In genomic region chr14:73825551-73826188, GRCh38 we compare ENCODE assay signal across 8 cellular contexts. TPM values are rescaled to one million over a fixed set of nuclear protein-coding genes. Genes with fewer than 3 reads are reported as not detected.
A peak's percentile ranks its signal among the peaks of the same experiment; 100 is the strongest.
DNase-seq lines count a peak whose midpoint lies in the region; ATAC-seq, FAIRE-seq and TF ChIP-seq lines count a peak whose summit lies in the region.

No MANE protein-coding gene starts in this region.

- H3K36me3 Mint-ChIP-seq in endothelial cell (ENCODE audit: low read depth, unreplicated experiment) = no peaks in the 10 kb centered on the region

- no peaks in the 10 kb centered on the region for H3K27me3 Mint-ChIP-seq in endothelial cell (ENCODE audit: unreplicated experiment)

- no peak for ATAC-seq in HG02973 (IDR thresholded peaks at IDR 0.05; ENCODE audit: unreplicated experiment)

- peak; percentile 86 for TF ChIP-seq CTCF in GM10248 (IDR thresholded peaks at IDR 0.05; ENCODE audit: control extremely low read depth, extremely low read depth, low read depth, missing control alignments)
- TF ChIP-seq CTCF in endothelial cell (IDR thresholded peaks at IDR 0.05; ENCODE audit: unreplicated experiment) = peak; percentile 50

- H3K4me1 Mint-ChIP-seq in endothelial cell (ENCODE audit: unreplicated experiment) = no peaks in the 10 kb centered on the region

- CTCF ChIA-PET in GM10248 (lab: Yijun Ruan, JAX) = interaction anchor here (0.7 to 8.4 kb wide), 19 partner anchors 12 to 317 kb away, joined by 3 to 135 read pairs (median 6); no protein-coding TSS in a partner anchor

- DNase-seq in GM10248 (ENCODE audit: extremely low spot score) (peak; percentile 84), HTR-8/SVneo (ENCODE audit: insufficient read length, low spot score) (peak; percentile 94), NOMO-1 treated with DMSO at 0.1 percent for 48 hours (lab: John Stamatoyannopoulos, UW; ENCODE audit: unreplicated experiment) (peak; percentile 83), endothelial cell (ENCODE audit: low spot score) (peak; percentile 83), middle frontal gyrus (ENCODE audit: extremely low spot score, low spot score) (peak; percentile 41)
- peak; percentile 31 to 55 (median 50) for DNase-seq in activated CD8-positive, alpha-beta memory T cell treated with anti-CD3 and anti-CD28 coated beads for 48 hours (ENCODE audit: low read depth in 2 of 3, low spot score in 2 of 3)
- DNase-seq in stimulated activated CD8-positive, alpha-beta memory T cell treated with anti-CD3 and anti-CD28 coated beads, Interleukin-4, amount 100 ng/mL, for 1 hour (ENCODE audit: low read depth in 2 of 2, low spot score in 1 of 2) = peak; percentile 39 to 73

- POLR2A ChIA-PET in GM10248 (lab: Yijun Ruan, JAX) = no interaction called here

- H3K27ac Mint-ChIP-seq in endothelial cell (ENCODE audit: unreplicated experiment) = no peak overlapping the region

- FAIRE-seq in HTR-8/SVneo (lab: Jason Lieb, UNC) = peak; percentile 84

- H3K9me3 Mint-ChIP-seq in endothelial cell (ENCODE audit: unreplicated experiment) = no peaks in the 10 kb centered on the region

- no peak overlapping the region for H3K4me3 Mint-ChIP-seq in endothelial cell (ENCODE audit: unreplicated experiment)

RNA-seq across cellular contexts. Expression of gene PTGR2, which starts 26.0 kb away (rescaled TPM):
- 3.6 TPM for total RNA-seq in endothelial cell (ENCODE audit: unreplicated experiment)

Comparison
In these comparisons a context has a peak if more than half of its experiments do, and no peak if none do; other contexts are left out.
1. DNase-seq: peak in every context shown above with its lines; median percentile 94 in HTR-8/SVneo; 84 in GM10248; 83 in NOMO-1 treated with DMSO at 0.1 percent for 48 hours; 83 in endothelial cell; 56 in stimulated activated CD8-positive, alpha-beta memory T cell treated with anti-CD3 and anti-CD28 coated beads, Interleukin-4, amount 100 ng/mL, for 1 hour; 50 in activated CD8-positive, alpha-beta memory T cell treated with anti-CD3 and anti-CD28 coated beads for 48 hours; 41 in middle frontal gyrus.